Comparison of ENCODE assay signal across 9 cellular contexts in the genomic region with DNA sequence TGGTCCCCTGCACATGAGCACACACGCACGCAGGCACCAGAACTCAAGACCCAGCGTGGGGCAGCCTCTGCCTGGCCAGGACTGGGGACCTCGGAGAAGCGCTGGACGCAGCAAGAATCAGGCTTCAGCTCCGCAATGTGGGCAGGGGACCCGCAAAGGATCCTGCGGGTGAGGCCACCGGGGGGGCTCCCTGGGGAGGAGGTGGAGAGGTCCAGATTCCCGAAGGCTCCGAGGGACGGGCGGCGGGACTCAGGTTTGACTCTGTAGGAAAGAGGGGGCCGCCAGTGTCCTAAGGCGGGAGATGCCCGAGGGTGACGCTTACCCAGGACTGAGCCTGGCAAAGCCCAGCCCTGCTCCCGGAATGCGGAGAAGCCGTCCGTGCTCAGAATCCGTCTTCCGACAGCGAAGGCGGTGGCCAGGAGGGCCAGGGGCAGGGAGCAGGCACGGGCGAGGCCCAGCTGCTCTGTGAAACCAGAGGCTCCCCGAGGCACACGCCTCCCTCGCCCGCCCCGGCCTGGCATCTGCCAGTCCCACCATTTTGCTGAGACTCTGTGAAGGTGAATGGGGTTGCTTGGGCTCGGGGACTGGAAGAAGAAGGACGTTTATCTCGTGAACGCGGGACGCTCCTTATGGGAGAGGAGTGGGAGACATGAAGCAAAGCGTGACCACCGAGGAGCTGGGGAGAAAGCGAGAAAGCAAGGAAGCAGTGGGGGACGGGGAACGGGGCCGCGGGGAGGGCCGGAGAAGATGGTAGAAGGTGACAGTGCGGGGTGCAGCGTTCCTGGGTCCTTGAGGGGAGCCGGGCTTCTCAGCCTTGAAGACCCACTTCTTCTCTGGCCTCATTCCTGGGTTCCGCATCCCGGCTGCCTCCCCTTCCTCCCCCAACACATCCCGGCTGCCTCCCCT.
"Had no signal": no experiment of that assay in that cellular context is flagged by ENCODE, and none has a peak within 500 bp of the region (broad histone marks: within the 10 kb centered on the region; RNA-seq: fewer than 3 reads in every experiment).

No MANE protein-coding gene starts in this region.

- H3K4me3 ChIP-seq: pancreas, tibial artery had no signal

- H3K36me3 ChIP-seq: pancreas, tibial artery had no signal

- H3K27ac ChIP-seq: pancreas, tibial artery had no signal

- H3K9me3 ChIP-seq: pancreas had no signal

- H3K4me1 Mint-ChIP-seq: activated CD4-positive, alpha-beta T cell treated with anti-CD3 and anti-CD28 coated beads, Interleukin-2, amount 10 ng/mL, durations not matched to agents 24 days and 14 days; activated naive CD4-positive, alpha-beta T cell treated with anti-CD3 and anti-CD28 coated beads, Interleukin-2, amount 10 ng/mL, durations not matched to agents 7 days and 5 days; mesothelial cell of epicardium; neural crest cell; stimulated activated effector memory CD8-positive, alpha-beta T cell treated with anti-CD3 and anti-CD28 coated beads, Interleukin-12 subunit alpha, Interleukin-12 subunit beta, amount 100 ng/mL, for 72 hours had no signal

- H3K4me1 ChIP-seq: pancreas, tibial artery had no signal

- H3K9me3 Mint-ChIP-seq: neural crest cell had no signal

- ATAC-seq: activated CD8-positive, alpha-beta T cell treated with anti-CD3 and anti-CD28 coated beads, Interleukin-2, amount 10 ng/mL, durations not matched to agents 7 days and 5 days; pancreas; stimulated activated effector memory CD8-positive, alpha-beta T cell treated with anti-CD3 and anti-CD28 coated beads, Interleukin-12 subunit alpha, Interleukin-12 subunit beta, amount 100 ng/mL, for 72 hours had no signal

- H3K4me3 Mint-ChIP-seq: activated CD4-positive, alpha-beta T cell treated with anti-CD3 and anti-CD28 coated beads, Interleukin-2, amount 10 ng/mL, durations not matched to agents 24 days and 14 days; activated CD8-positive, alpha-beta T cell treated with anti-CD3 and anti-CD28 coated beads, Interleukin-2, amount 10 ng/mL, durations not matched to agents 7 days and 5 days; activated naive CD4-positive, alpha-beta T cell treated with anti-CD3 and anti-CD28 coated beads, Interleukin-2, amount 10 ng/mL, durations not matched to agents 7 days and 5 days; mesothelial cell of epicardium; neural crest cell; stimulated activated effector memory CD8-positive, alpha-beta T cell treated with anti-CD3 and anti-CD28 coated beads, Interleukin-12 subunit alpha, Interleukin-12 subunit beta, amount 100 ng/mL, for 72 hours had no signal

- DNase-seq: activated CD4-positive, alpha-beta T cell treated with anti-CD3 and anti-CD28 coated beads, Interleukin-2, amount 10 ng/mL, durations not matched to agents 24 days and 14 days; activated CD4-positive, CD25-positive, alpha-beta regulatory T cell; activated CD8-positive, alpha-beta T cell treated with anti-CD3 and anti-CD28 coated beads, Interleukin-2, amount 10 ng/mL, durations not matched to agents 7 days and 5 days; activated naive CD4-positive, alpha-beta T cell treated with anti-CD3 and anti-CD28 coated beads, Interleukin-2, amount 10 ng/mL, durations not matched to agents 7 days and 5 days had no signal

- H3K27me3 ChIP-seq: pancreas had no signal

- H3K27ac Mint-ChIP-seq: activated CD4-positive, alpha-beta T cell treated with anti-CD3 and anti-CD28 coated beads, Interleukin-2, amount 10 ng/mL, durations not matched to agents 24 days and 14 days; activated CD8-positive, alpha-beta T cell treated with anti-CD3 and anti-CD28 coated beads, Interleukin-2, amount 10 ng/mL, durations not matched to agents 7 days and 5 days; activated naive CD4-positive, alpha-beta T cell treated with anti-CD3 and anti-CD28 coated beads, Interleukin-2, amount 10 ng/mL, durations not matched to agents 7 days and 5 days; mesothelial cell of epicardium; stimulated activated effector memory CD8-positive, alpha-beta T cell treated with anti-CD3 and anti-CD28 coated beads, Interleukin-12 subunit alpha, Interleukin-12 subunit beta, amount 100 ng/mL, for 72 hours had no signal

- H3K27me3 Mint-ChIP-seq: activated CD4-positive, alpha-beta T cell treated with anti-CD3 and anti-CD28 coated beads, Interleukin-2, amount 10 ng/mL, durations not matched to agents 24 days and 14 days; activated naive CD4-positive, alpha-beta T cell treated with anti-CD3 and anti-CD28 coated beads, Interleukin-2, amount 10 ng/mL, durations not matched to agents 7 days and 5 days had no signal

- H3K36me3 Mint-ChIP-seq: activated naive CD4-positive, alpha-beta T cell treated with anti-CD3 and anti-CD28 coated beads, Interleukin-2, amount 10 ng/mL, durations not matched to agents 7 days and 5 days; mesothelial cell of epicardium; stimulated activated effector memory CD8-positive, alpha-beta T cell treated with anti-CD3 and anti-CD28 coated beads, Interleukin-12 subunit alpha, Interleukin-12 subunit beta, amount 100 ng/mL, for 72 hours had no signal
